ENCODE assay signal across 1 cellular context in the genomic region with DNA sequence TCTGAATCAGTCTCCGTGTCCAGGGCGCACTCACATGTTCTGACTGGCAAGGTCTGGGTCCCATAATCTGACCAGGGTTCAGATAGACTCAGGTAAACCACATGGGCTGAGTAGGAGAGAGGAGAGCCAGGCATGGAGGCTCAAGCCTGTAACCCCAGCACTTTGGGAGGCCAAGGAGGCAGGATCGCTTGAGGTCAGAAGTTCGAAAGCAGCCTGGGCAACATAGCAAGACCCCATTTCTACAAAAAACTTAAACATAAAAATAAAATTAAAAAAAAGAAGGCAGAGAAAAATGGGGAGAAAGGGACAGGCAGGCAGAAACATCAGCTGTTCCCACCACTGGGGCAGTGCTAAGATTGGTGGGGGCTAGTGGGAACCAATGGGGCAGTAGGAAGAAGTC.
TF ChIP-seq lines count a peak whose summit lies in the region.

No MANE protein-coding gene starts in this region.

TF ChIP-seq in SK-N-SH, 30 proteins besides CTCF, POLR2A, EP300 and RAD21 (continued from another document):
- TF ChIP-seq, protein P1, sequence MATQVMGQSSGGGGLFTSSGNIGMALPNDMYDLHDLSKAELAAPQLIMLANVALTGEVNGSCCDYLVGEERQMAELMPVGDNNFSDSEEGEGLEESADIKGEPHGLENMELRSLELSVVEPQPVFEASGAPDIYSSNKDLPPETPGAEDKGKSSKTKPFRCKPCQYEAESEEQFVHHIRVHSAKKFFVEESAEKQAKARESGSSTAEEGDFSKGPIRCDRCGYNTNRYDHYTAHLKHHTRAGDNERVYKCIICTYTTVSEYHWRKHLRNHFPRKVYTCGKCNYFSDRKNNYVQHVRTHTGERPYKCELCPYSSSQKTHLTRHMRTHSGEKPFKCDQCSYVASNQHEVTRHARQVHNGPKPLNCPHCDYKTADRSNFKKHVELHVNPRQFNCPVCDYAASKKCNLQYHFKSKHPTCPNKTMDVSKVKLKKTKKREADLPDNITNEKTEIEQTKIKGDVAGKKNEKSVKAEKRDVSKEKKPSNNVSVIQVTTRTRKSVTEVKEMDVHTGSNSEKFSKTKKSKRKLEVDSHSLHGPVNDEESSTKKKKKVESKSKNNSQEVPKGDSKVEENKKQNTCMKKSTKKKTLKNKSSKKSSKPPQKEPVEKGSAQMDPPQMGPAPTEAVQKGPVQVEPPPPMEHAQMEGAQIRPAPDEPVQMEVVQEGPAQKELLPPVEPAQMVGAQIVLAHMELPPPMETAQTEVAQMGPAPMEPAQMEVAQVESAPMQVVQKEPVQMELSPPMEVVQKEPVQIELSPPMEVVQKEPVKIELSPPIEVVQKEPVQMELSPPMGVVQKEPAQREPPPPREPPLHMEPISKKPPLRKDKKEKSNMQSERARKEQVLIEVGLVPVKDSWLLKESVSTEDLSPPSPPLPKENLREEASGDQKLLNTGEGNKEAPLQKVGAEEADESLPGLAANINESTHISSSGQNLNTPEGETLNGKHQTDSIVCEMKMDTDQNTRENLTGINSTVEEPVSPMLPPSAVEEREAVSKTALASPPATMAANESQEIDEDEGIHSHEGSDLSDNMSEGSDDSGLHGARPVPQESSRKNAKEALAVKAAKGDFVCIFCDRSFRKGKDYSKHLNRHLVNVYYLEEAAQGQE (IDR thresholded peaks at IDR 0.05; ENCODE audit: low read depth, low read length), result no peak
- TF ChIP-seq NFIC (IDR thresholded peaks at IDR 0.05; ENCODE audit: borderline replicate concordance), result no peak
- TF ChIP-seq, protein P2, sequence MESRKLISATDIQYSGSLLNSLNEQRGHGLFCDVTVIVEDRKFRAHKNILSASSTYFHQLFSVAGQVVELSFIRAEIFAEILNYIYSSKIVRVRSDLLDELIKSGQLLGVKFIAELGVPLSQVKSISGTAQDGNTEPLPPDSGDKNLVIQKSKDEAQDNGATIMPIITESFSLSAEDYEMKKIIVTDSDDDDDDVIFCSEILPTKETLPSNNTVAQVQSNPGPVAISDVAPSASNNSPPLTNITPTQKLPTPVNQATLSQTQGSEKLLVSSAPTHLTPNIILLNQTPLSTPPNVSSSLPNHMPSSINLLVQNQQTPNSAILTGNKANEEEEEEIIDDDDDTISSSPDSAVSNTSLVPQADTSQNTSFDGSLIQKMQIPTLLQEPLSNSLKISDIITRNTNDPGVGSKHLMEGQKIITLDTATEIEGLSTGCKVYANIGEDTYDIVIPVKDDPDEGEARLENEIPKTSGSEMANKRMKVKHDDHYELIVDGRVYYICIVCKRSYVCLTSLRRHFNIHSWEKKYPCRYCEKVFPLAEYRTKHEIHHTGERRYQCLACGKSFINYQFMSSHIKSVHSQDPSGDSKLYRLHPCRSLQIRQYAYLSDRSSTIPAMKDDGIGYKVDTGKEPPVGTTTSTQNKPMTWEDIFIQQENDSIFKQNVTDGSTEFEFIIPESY (IDR thresholded peaks at IDR 0.05; ENCODE audit: borderline replicate concordance, low read depth), result no peak
